In the genomic region with DNA sequence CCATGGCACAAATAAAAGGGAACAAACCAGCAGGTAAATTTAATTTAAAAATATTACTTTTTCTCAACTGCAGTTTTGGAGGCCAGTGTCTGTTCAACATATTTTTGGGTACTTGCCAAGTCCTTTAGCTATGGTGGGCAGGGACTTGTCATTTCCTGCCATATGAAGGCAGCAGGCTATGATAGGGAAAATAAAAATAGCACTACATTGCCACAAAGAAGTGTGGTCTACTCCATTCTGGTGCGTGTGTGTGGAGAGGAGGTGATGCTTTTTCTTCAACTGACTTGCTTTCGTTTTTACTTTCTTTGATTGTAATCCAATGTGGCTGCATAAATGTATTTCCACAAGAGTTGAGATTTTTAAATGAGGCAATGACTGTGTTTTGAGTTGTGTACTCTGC, we compare ENCODE assay signal across 9 cellular contexts. TPM values are rescaled to one million over a fixed set of nuclear protein-coding genes. Genes with fewer than 3 reads are reported as not detected.
DNase-seq lines count a peak whose midpoint lies in the region; ATAC-seq and TF ChIP-seq lines count a peak whose summit lies in the region.
"Had no signal": no experiment of that assay in that cellular context is flagged by ENCODE, and none has a peak within 500 bp of the region (broad histone marks: within the 10 kb centered on the region; RNA-seq: fewer than 3 reads in every experiment).

No MANE protein-coding gene starts in this region.

- no peaks in the 10 kb centered on the region for H3K9me3 ChIP-seq in prostate gland

- no peaks in the 10 kb centered on the region for H3K4me1 ChIP-seq in prostate gland (replicated peaks)

- H3K4me1 Mint-ChIP-seq in activated naive CD4-positive, alpha-beta T cell treated with anti-CD3 and anti-CD28 coated beads, Interleukin-2, amount 50 U/mL, for 24 hours, result peaks cover 76% of the 10 kb centered on the region
- no peaks in the 10 kb centered on the region for H3K4me1 Mint-ChIP-seq in nephron progenitor cell

- peaks cover 15% of the 10 kb centered on the region for H3K36me3 Mint-ChIP-seq in activated naive CD4-positive, alpha-beta T cell treated with anti-CD3 and anti-CD28 coated beads, Interleukin-2, amount 50 U/mL, for 24 hours
- H3K36me3 Mint-ChIP-seq in nephron progenitor cell (ENCODE audit: low read depth), result no peaks in the 10 kb centered on the region

- H3K27ac ChIP-seq in prostate gland, result no peak overlapping the region

- intact Hi-C loops in prostate gland (cut with DNase I), result no loop called here

- peak overlapping the region; percentile 1; the same call in 1 of the 2 replicates for H3K4me3 ChIP-seq in Jurkat, Clone E6-1 (ENCODE audit: low read length)
- no peak overlapping the region for H3K4me3 ChIP-seq in prostate gland
- H3K4me3 ChIP-seq: skin epidermis had no signal

- peak; percentile 11 for DNase-seq in GM13977 (ENCODE audit: low spot score)
- DNase-seq in Jurkat, Clone E6-1 (ENCODE audit: low read depth, low spot score), result peak; percentile 90
- no peak for DNase-seq in omental fat pad (ENCODE audit: low spot score)
- DNase-seq in prostate gland (ENCODE audit: low spot score), result no peak
- no peak for DNase-seq in nephron progenitor cell
- no peak for DNase-seq in NCI-H2196 treated with DMSO at 0.1 percent for 48 hours (lab: John Stamatoyannopoulos, UW; ENCODE audit: unreplicated experiment)

- TF ChIP-seq CTCF in GM13977 (IDR thresholded peaks at IDR 0.05; ENCODE audit: extremely low read depth, insufficient read depth, missing control alignments) (no peak), omental fat pad (IDR thresholded peaks at IDR 0.05) (no peak), prostate gland (IDR thresholded peaks at IDR 0.05) (no peak), nephron progenitor cell (IDR thresholded peaks at IDR 0.05) (no peak)

- no peaks in the 10 kb centered on the region for H3K36me3 ChIP-seq in prostate gland

- H3K27me3 ChIP-seq in prostate gland (replicated peaks; ENCODE audit: insufficient read depth), result no peaks in the 10 kb centered on the region

- peak overlapping the region; percentile 95 for H3K4me3 Mint-ChIP-seq in activated naive CD4-positive, alpha-beta T cell treated with anti-CD3 and anti-CD28 coated beads, Interleukin-2, amount 50 U/mL, for 24 hours
- H3K4me3 Mint-ChIP-seq in nephron progenitor cell, result no peak overlapping the region

- peaks cover 5% of the 10 kb centered on the region for H3K9me3 Mint-ChIP-seq in activated naive CD4-positive, alpha-beta T cell treated with anti-CD3 and anti-CD28 coated beads, Interleukin-2, amount 50 U/mL, for 24 hours
- peaks cover 17% of the 10 kb centered on the region for H3K9me3 Mint-ChIP-seq in nephron progenitor cell

- H3K27ac Mint-ChIP-seq in activated naive CD4-positive, alpha-beta T cell treated with anti-CD3 and anti-CD28 coated beads, Interleukin-2, amount 50 U/mL, for 24 hours, result peak overlapping the region; percentile 100
- no peak overlapping the region for H3K27ac Mint-ChIP-seq in nephron progenitor cell

- ATAC-seq in GM21381 (IDR thresholded peaks at IDR 0.05; ENCODE audit: unreplicated experiment), result peak; percentile 85
- ATAC-seq in omental fat pad (ENCODE audit: low FRiP score), result no peak

- in situ Hi-C loops in GM13977 (cut with MboI; ENCODE audit: low pct_unique_long_range_greater_than_20kb, low sequenced_read_pairs, unreplicated experiment), result no loop called here

- WGBS in prostate gland, result 70% methylated on average over 2 of the region's 2 CpGs

- H3K27me3 Mint-ChIP-seq in activated naive CD4-positive, alpha-beta T cell treated with anti-CD3 and anti-CD28 coated beads, Interleukin-2, amount 50 U/mL, for 24 hours, result no peaks in the 10 kb centered on the region
- H3K27me3 Mint-ChIP-seq in nephron progenitor cell (ENCODE audit: low read depth, poor library complexity), result no peaks in the 10 kb centered on the region

- TF ChIP-seq POLR2A in prostate gland (IDR thresholded peaks at IDR 0.05), result no peak

RNA-seq across cellular contexts. Expression of a gene that starts 17.2 kb away (rescaled TPM):
- polyA plus RNA-seq in Jurkat, Clone E6-1 (2012; ENCODE audit: insufficient read depth, insufficient read length), result 29.5 TPM
- total RNA-seq in omental fat pad (1 to 10 TPM in 3 of 4 donors, under 1 TPM in 1; 0.46 to 1.9 (median 1.2) TPM), prostate gland (under 1 TPM; 0.28 to 0.59 TPM)

Comparison
In these comparisons a context has a peak if more than half of its experiments do, and no peak if none do; other contexts are left out.
1. DNase-seq: peak in GM13977 (single experiment) and Jurkat, Clone E6-1 (single experiment); none in omental fat pad (single experiment), prostate gland (single experiment), nephron progenitor cell (single experiment) and NCI-H2196 treated with DMSO at 0.1 percent for 48 hours (single experiment).